8 cellular contexts compared by ENCODE assay signal in the genomic region with DNA sequence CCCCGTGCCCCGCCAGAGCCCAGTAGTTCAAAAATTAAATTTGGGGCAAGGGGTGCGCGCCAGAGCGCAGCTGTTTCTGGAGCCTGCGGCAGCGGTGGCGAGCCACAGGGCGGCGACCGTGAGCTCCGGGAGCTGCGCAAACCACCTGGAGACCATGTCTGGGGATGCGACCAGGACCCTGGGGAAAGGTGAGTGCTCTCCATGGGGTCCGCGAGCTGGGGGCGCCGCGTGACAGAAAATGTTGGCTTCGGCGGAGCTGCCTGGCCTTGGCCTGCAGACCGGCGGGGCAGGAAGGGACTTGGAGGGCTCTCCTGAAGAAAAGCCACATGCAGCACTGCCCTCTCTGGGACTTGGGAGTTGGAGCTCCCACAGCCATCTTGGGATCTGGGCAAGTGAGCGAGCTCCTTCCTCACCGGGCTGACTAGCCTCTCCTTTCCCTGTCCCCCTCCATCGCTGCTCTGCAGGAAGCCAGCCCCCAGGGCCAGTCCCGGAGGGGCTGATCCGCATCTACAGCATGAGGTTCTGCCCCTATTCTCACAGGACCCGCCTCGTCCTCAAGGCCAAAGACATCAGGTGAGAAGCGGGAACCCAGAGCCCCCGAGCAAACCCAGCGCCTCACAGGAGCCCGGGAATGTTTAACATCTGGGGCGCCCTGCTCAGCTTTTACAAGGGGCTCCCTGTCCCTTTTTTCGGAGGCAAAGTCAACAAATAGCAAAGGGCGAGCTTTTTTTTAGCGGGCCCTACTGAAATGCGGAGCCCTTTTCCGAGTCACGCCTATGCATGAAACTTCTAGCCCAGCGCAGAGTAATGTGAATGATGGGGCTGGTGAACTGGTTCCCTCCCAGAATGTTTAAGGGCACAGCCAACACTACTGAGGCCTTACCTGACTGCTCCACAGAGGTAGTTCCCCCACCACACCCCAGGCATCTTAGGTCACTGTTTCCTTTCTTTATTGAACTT. TPM values are rescaled to one million over a fixed set of nuclear protein-coding genes. Genes with fewer than 3 reads are reported as not detected.
A peak's percentile ranks its signal among the peaks of the same experiment; 100 is the strongest.
DNase-seq lines count a peak whose midpoint lies in the region; ATAC-seq and TF ChIP-seq lines count a peak whose summit lies in the region.

No MANE protein-coding gene starts in this region.

- DNase-seq in BE2C (peak; percentile 55), NAMALWA (ENCODE audit: low spot score) (peak; percentile 38), erythroblast (lab: John Stamatoyannopoulos, UW) (peak; percentile 68 to 76), ureter (ENCODE audit: low spot score) (peak; percentile 61), NCI-H1694 (lab: John Stamatoyannopoulos, UW) (no peak)
- peak; percentile 66 for DNase-seq in activated T-cell treated with anti-CD3 and anti-CD28 coated beads, Interleukin-2, amount 50 U/mL, for 1 hour
- DNase-seq in natural killer cell treated with Interleukin-12 subunit alpha and Interleukin-12 subunit beta and Interleukin-15 and Interleukin-18, amount 100 ng/mL, for 72 hours (ENCODE audit: low spot score): no peak

- peak; percentile 82 for ATAC-seq in GM21381 (IDR thresholded peaks at IDR 0.05; ENCODE audit: unreplicated experiment)
- ATAC-seq in natural killer cell treated with Interleukin-12 subunit alpha and Interleukin-12 subunit beta and Interleukin-15 and Interleukin-18, amount 100 ng/mL, for 72 hours: peak; percentile 70 to 71

- no peaks in the 10 kb centered on the region for H3K9me3 ChIP-seq in BE2C

- no peaks in the 10 kb centered on the region for H3K9me3 Mint-ChIP-seq in natural killer cell treated with Interleukin-12 subunit alpha and Interleukin-12 subunit beta and Interleukin-15 and Interleukin-18, amount 100 ng/mL, for 72 hours

- no peaks in the 10 kb centered on the region for H3K36me3 ChIP-seq in BE2C

- H3K4me1 ChIP-seq in BE2C: no peaks in the 10 kb centered on the region

- H3K36me3 Mint-ChIP-seq in natural killer cell treated with Interleukin-12 subunit alpha and Interleukin-12 subunit beta and Interleukin-15 and Interleukin-18, amount 100 ng/mL, for 72 hours: no peaks in the 10 kb centered on the region

- no peak overlapping the region for H3K4me3 Mint-ChIP-seq in natural killer cell treated with Interleukin-12 subunit alpha and Interleukin-12 subunit beta and Interleukin-15 and Interleukin-18, amount 100 ng/mL, for 72 hours

- H3K4me1 Mint-ChIP-seq in natural killer cell treated with Interleukin-12 subunit alpha and Interleukin-12 subunit beta and Interleukin-15 and Interleukin-18, amount 100 ng/mL, for 72 hours (ENCODE audit: low read depth in 2 of 2): no peaks in the 10 kb centered on the region

- no peak overlapping the region for H3K27ac Mint-ChIP-seq in natural killer cell treated with Interleukin-12 subunit alpha and Interleukin-12 subunit beta and Interleukin-15 and Interleukin-18, amount 100 ng/mL, for 72 hours

- TF ChIP-seq CTCF in BE2C (IDR thresholded peaks at IDR 0.05; ENCODE audit: low read depth, low read length): peak; percentile 73

- peaks cover 0 to 15% of the 10 kb centered on the region in 2 donors for H3K27me3 Mint-ChIP-seq in natural killer cell treated with Interleukin-12 subunit alpha and Interleukin-12 subunit beta and Interleukin-15 and Interleukin-18, amount 100 ng/mL, for 72 hours

- no peak for TF ChIP-seq POLR2A in erythroblast (IDR thresholded peaks at IDR 0.05; ENCODE audit: low read length)

- H3K27me3 ChIP-seq in BE2C: peaks cover 3% of the 10 kb centered on the region; the same call in 1 of the 2 replicates

- peak overlapping the region; percentile 17; the same call in 1 of the 2 replicates for H3K4me3 ChIP-seq in BE2C (ENCODE audit: low read depth, low read length)

RNA-seq across cellular contexts. Expression of gene GSTO2, which starts 6.1 kb away (rescaled TPM):
- polyA plus RNA-seq in BE2C (2012; ENCODE audit: insufficient read depth, insufficient read length, low read depth): 0.68 TPM
- under 1 TPM; 0.53 to 0.93 TPM for total RNA-seq in natural killer cell treated with Interleukin-12 subunit alpha and Interleukin-12 subunit beta and Interleukin-15 and Interleukin-18, amount 100 ng/mL, for 72 hours
- total RNA-seq in ureter: 47.0 TPM

RNA-seq across cellular contexts. Expression of gene GSTO1, which starts 20.4 kb away (rescaled TPM):
- 83.4 TPM for polyA plus RNA-seq in BE2C (2012; ENCODE audit: insufficient read depth, insufficient read length, low read depth)
- 100 to 1,000 TPM; 101 to 111 TPM for total RNA-seq in natural killer cell treated with Interleukin-12 subunit alpha and Interleukin-12 subunit beta and Interleukin-15 and Interleukin-18, amount 100 ng/mL, for 72 hours
- 79.4 TPM for total RNA-seq in ureter

RNA-seq across cellular contexts. Expression of gene CFAP43, which starts 42.9 kb away (rescaled TPM):
- not detected for polyA plus RNA-seq in BE2C (2012; ENCODE audit: insufficient read depth, insufficient read length, low read depth)
- not detected for total RNA-seq in natural killer cell treated with Interleukin-12 subunit alpha and Interleukin-12 subunit beta and Interleukin-15 and Interleukin-18, amount 100 ng/mL, for 72 hours
- 1.9 TPM for total RNA-seq in ureter

Comparison
In these comparisons a context has a peak if more than half of its experiments do, and no peak if none do; other contexts are left out.
1. DNase-seq: peak in BE2C (single experiment), NAMALWA (single experiment), activated T-cell treated with anti-CD3 and anti-CD28 coated beads, Interleukin-2, amount 50 U/mL, for 1 hour (single experiment), erythroblast (2 of 2) and ureter (single experiment); none in natural killer cell treated with Interleukin-12 subunit alpha and Interleukin-12 subunit beta and Interleukin-15 and Interleukin-18, amount 100 ng/mL, for 72 hours (single experiment) and NCI-H1694 (single experiment).
2. RNA of gene GSTO2, which starts 6.1 kb away (total RNA-seq): 47.0 TPM in ureter (single experiment); 0.53 to 0.93 TPM in natural killer cell treated with Interleukin-12 subunit alpha and Interleukin-12 subunit beta and Interleukin-15 and Interleukin-18, amount 100 ng/mL, for 72 hours; every median in the first group is over 10 times any median in the second.